Comparison of ENCODE assay signal across 8 cellular contexts in genomic region chr14:81219210-81219820, GRCh38. TPM values are rescaled to one million over a fixed set of nuclear protein-coding genes. Genes with fewer than 3 reads are reported as not detected.
DNase-seq lines count a peak whose midpoint lies in the region; ATAC-seq lines count a peak whose summit lies in the region.

No MANE protein-coding gene starts in this region.

- peaks cover 14% of the 10 kb centered on the region for H3K4me1 ChIP-seq in effector memory CD4-positive, alpha-beta T cell (ENCODE audit: control insufficient read depth, insufficient read depth, low read length, poor library complexity, severe bottlenecking)

- peaks cover 15% of the 10 kb centered on the region for H3K36me3 ChIP-seq in effector memory CD4-positive, alpha-beta T cell (ENCODE audit: control insufficient read depth, insufficient read depth, low read length)

- no peaks in the 10 kb centered on the region for H3K9me3 ChIP-seq in effector memory CD4-positive, alpha-beta T cell (ENCODE audit: control insufficient read depth, low read length)

- peak; percentile 61 for ATAC-seq in GM21367 (IDR thresholded peaks at IDR 0.05; ENCODE audit: unreplicated experiment)

- H3K27me3 ChIP-seq in effector memory CD4-positive, alpha-beta T cell (replicated peaks; ENCODE audit: control insufficient read depth, insufficient read depth, low read length, poor library complexity, severe bottlenecking) = no peaks in the 10 kb centered on the region

- H3K4me3 ChIP-seq in effector memory CD4-positive, alpha-beta T cell (ENCODE audit: insufficient read depth, low read depth, low read length, poor library complexity, severe bottlenecking) = peak overlapping the region; percentile 65

- peak; percentile 81 for DNase-seq in COLO829 (ENCODE audit: low spot score)
- DNase-seq in HT1080 (ENCODE audit: low read depth) = peak; percentile 95
- peak; percentile 90 to 96 for DNase-seq in NOMO-1 (lab: John Stamatoyannopoulos, UW; ENCODE audit: unreplicated experiment in 2 of 2)
- DNase-seq in activated CD8-positive, alpha-beta memory T cell treated with anti-CD3 and anti-CD28 coated beads for 48 hours (ENCODE audit: low read depth in 2 of 3, low spot score in 2 of 3) = peak; percentile 65 to 73 (median 72)
- DNase-seq in effector memory CD4-positive, alpha-beta T cell = peak; percentile 84 to 89 (median 87)
- peak; percentile 98 for DNase-seq in medulla oblongata (ENCODE audit: extremely low spot score)
- DNase-seq in stimulated activated CD4-positive, alpha-beta T cell treated with anti-CD3 and anti-CD28 coated beads, TNF-alpha, amount 100 ng/mL, for 48 hours (ENCODE audit: low read depth in 3 of 3) = peak; percentile 61 to 73 (median 67)

- H3K27ac ChIP-seq in effector memory CD4-positive, alpha-beta T cell (ENCODE audit: insufficient read depth, low read length, poor library complexity, severe bottlenecking) = peak overlapping the region; percentile 94

RNA-seq across cellular contexts. Expression of gene GTF2A1, which starts 1.4 kb away (rescaled TPM):
- total RNA-seq in HT1080 (2014; rRNA removed; shearing (Covaris generic)) = 23.8 and 28.1 TPM in 2 replicates
- polyA plus RNA-seq in HT1080 (2015; cell fraction: cytosol; rRNA removed) = 21.8 and 28.0 TPM in 2 replicates
- 25.7 and 29.9 TPM in 2 replicates for polyA plus RNA-seq in HT1080 (2015; cell fraction: nucleus; rRNA removed)

Comparison
In these comparisons a context has a peak if more than half of its experiments do, and no peak if none do; other contexts are left out.
1. Peak in every context shown above with its lines: DNase-seq, ATAC-seq, H3K4me3 ChIP-seq and H3K27ac ChIP-seq.